In the genomic region with DNA sequence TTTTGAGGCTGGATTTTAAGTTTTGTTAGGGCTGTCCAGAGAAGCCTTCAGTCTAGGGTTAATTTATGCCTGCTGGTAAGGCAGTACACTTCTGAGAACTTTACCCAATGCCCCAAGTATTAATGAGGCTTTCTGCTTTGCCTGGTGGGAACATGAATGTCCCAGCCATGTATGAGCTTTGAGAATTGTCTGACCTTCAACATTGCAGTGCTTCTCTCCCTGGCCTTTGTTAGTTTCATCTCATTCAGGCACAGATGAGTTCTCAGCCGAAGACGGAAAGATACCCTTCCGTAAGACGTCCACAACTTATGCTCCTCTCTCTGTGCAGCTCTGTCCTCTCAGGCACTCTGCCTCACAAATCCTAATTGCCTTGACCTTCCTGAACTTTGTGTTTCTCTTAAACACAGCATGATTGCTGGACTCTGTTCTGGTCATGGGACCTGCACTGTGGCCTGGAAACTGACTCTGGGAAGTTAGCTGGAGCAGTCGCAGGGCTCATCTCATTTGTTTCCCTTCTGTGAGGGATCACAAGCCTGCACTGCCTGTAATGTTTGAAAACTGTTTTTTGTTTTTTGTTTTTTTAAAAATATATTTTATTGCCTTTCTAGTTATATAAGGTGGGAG, we compare ENCODE assay signal across 1 cellular context.
TF ChIP-seq lines count a peak whose summit lies in the region.

No MANE protein-coding gene starts in this region.

TF ChIP-seq in HepG2, 621 proteins besides CTCF, POLR2A, EP300 and RAD21 (continued from another document and continues in another):
- TF ChIP-seq, protein P1, sequence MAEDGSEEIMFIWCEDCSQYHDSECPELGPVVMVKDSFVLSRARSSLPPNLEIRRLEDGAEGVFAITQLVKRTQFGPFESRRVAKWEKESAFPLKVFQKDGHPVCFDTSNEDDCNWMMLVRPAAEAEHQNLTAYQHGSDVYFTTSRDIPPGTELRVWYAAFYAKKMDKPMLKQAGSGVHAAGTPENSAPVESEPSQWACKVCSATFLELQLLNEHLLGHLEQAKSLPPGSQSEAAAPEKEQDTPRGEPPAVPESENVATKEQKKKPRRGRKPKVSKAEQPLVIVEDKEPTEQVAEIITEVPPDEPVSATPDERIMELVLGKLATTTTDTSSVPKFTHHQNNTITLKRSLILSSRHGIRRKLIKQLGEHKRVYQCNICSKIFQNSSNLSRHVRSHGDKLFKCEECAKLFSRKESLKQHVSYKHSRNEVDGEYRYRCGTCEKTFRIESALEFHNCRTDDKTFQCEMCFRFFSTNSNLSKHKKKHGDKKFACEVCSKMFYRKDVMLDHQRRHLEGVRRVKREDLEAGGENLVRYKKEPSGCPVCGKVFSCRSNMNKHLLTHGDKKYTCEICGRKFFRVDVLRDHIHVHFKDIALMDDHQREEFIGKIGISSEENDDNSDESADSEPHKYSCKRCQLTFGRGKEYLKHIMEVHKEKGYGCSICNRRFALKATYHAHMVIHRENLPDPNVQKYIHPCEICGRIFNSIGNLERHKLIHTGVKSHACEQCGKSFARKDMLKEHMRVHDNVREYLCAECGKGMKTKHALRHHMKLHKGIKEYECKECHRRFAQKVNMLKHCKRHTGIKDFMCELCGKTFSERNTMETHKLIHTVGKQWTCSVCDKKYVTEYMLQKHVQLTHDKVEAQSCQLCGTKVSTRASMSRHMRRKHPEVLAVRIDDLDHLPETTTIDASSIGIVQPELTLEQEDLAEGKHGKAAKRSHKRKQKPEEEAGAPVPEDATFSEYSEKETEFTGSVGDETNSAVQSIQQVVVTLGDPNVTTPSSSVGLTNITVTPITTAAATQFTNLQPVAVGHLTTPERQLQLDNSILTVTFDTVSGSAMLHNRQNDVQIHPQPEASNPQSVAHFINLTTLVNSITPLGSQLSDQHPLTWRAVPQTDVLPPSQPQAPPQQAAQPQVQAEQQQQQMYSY (CRISPR knock-in tag; IDR thresholded peaks at IDR 0.05): no peak
- TF ChIP-seq, protein P2, sequence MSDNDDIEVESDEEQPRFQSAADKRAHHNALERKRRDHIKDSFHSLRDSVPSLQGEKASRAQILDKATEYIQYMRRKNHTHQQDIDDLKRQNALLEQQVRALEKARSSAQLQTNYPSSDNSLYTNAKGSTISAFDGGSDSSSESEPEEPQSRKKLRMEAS (IDR thresholded peaks at IDR 0.05): peak; percentile 42; the same call in 1 of the 2 replicates
- TF ChIP-seq CHD4 (IDR thresholded peaks at IDR 0.05; ENCODE audit: borderline replicate concordance, low read length) (no peak), ZFP91 (CRISPR knock-in tag; IDR thresholded peaks at IDR 0.05; ENCODE audit: borderline replicate concordance) (peak; percentile 34; the same call in 1 of the 2 replicates), ZNF468 (CRISPR knock-in tag; IDR thresholded peaks at IDR 0.05) (no peak), DMTF1 (CRISPR knock-in tag; IDR thresholded peaks at IDR 0.05) (no peak), ZNF605 (CRISPR knock-in tag; IDR thresholded peaks at IDR 0.05) (no peak), MTF1 (CRISPR knock-in tag; IDR thresholded peaks at IDR 0.05) (no peak), ARHGAP35 (CRISPR knock-in tag; IDR thresholded peaks at IDR 0.05; ENCODE audit: borderline replicate concordance) (no peak), ZMYM2 (CRISPR knock-in tag; IDR thresholded peaks at IDR 0.05) (no peak), U2AF2 (IDR thresholded peaks at IDR 0.05; ENCODE audit: low read depth, low read length) (no peak), JUN (CRISPR knock-in tag; IDR thresholded peaks at IDR 0.05) (no peak), ZNF383 (CRISPR knock-in tag; IDR thresholded peaks at IDR 0.05; ENCODE audit: borderline replicate concordance) (no peak), ZNF530 (CRISPR knock-in tag; IDR thresholded peaks at IDR 0.05; ENCODE audit: low read depth) (no peak), GFI1 (CRISPR knock-in tag; IDR thresholded peaks at IDR 0.05; ENCODE audit: borderline replicate concordance) (peak; percentile 84), PHF20 (CRISPR knock-in tag; IDR thresholded peaks at IDR 0.05) (no peak), ZNF747 (CRISPR knock-in tag; IDR thresholded peaks at IDR 0.05; ENCODE audit: borderline replicate concordance) (no peak), GPN1 (CRISPR knock-in tag; IDR thresholded peaks at IDR 0.05; ENCODE audit: borderline replicate concordance) (no peak), HOXA9 (CRISPR knock-in tag; IDR thresholded peaks at IDR 0.05; ENCODE audit: borderline replicate concordance) (no peak), ZNF562 (CRISPR knock-in tag; IDR thresholded peaks at IDR 0.05; ENCODE audit: borderline replicate concordance) (no peak), SMYD3 (CRISPR knock-in tag; IDR thresholded peaks at IDR 0.05) (no peak), ZNF496 (CRISPR knock-in tag; IDR thresholded peaks at IDR 0.05; ENCODE audit: insufficient replicate concordance) (no peak), ZNF292 (CRISPR knock-in tag; IDR thresholded peaks at IDR 0.05; ENCODE audit: borderline replicate concordance, low read depth) (peak; percentile 88; the same call in 1 of the 2 replicates), XBP1 (CRISPR knock-in tag; IDR thresholded peaks at IDR 0.05) (no peak), GTF3A (CRISPR knock-in tag; conservative IDR thresholded peaks at IDR 0.05) (no peak), DBP (CRISPR knock-in tag; IDR thresholded peaks at IDR 0.05; ENCODE audit: not compliant biosample characterization) (no peak), NFIC (IDR thresholded peaks at IDR 0.05; ENCODE audit: low read length) (0 out of 2 replicates have a peak, but pooled peaks have one; percentile 29), ZUFSP (CRISPR knock-in tag; IDR thresholded peaks at IDR 0.05; ENCODE audit: borderline replicate concordance) (no peak), HNF1A (IDR thresholded peaks at IDR 0.05; ENCODE audit: low read depth) (no peak), HNF1A (CRISPR knock-in tag; IDR thresholded peaks at IDR 0.05; ENCODE audit: borderline replicate concordance) (no peak), SUZ12 (IDR thresholded peaks at IDR 0.05; ENCODE audit: low read depth, low read length) (no peak), ZNF776 (CRISPR knock-in tag; IDR thresholded peaks at IDR 0.05) (no peak), RARG (CRISPR knock-in tag; IDR thresholded peaks at IDR 0.05; ENCODE audit: low read depth) (no peak), KAT8 (CRISPR knock-in tag; IDR thresholded peaks at IDR 0.05) (no peak), ATM (IDR thresholded peaks at IDR 0.05; ENCODE audit: borderline replicate concordance) (no peak)
- TF ChIP-seq, protein P3, sequence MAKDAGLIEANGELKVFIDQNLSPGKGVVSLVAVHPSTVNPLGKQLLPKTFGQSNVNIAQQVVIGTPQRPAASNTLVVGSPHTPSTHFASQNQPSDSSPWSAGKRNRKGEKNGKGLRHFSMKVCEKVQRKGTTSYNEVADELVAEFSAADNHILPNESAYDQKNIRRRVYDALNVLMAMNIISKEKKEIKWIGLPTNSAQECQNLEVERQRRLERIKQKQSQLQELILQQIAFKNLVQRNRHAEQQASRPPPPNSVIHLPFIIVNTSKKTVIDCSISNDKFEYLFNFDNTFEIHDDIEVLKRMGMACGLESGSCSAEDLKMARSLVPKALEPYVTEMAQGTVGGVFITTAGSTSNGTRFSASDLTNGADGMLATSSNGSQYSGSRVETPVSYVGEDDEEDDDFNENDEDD (CRISPR knock-in tag; IDR thresholded peaks at IDR 0.05; ENCODE audit: borderline replicate concordance): peak; percentile 16; the same call in 1 of the 2 replicates
- TF ChIP-seq, protein P4, sequence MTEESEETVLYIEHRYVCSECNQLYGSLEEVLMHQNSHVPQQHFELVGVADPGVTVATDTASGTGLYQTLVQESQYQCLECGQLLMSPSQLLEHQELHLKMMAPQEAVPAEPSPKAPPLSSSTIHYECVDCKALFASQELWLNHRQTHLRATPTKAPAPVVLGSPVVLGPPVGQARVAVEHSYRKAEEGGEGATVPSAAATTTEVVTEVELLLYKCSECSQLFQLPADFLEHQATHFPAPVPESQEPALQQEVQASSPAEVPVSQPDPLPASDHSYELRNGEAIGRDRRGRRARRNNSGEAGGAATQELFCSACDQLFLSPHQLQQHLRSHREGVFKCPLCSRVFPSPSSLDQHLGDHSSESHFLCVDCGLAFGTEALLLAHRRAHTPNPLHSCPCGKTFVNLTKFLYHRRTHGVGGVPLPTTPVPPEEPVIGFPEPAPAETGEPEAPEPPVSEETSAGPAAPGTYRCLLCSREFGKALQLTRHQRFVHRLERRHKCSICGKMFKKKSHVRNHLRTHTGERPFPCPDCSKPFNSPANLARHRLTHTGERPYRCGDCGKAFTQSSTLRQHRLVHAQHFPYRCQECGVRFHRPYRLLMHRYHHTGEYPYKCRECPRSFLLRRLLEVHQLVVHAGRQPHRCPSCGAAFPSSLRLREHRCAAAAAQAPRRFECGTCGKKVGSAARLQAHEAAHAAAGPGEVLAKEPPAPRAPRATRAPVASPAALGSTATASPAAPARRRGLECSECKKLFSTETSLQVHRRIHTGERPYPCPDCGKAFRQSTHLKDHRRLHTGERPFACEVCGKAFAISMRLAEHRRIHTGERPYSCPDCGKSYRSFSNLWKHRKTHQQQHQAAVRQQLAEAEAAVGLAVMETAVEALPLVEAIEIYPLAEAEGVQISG (CRISPR knock-in tag; IDR thresholded peaks at IDR 0.05): peak; percentile 70
- TF ChIP-seq, protein P5, sequence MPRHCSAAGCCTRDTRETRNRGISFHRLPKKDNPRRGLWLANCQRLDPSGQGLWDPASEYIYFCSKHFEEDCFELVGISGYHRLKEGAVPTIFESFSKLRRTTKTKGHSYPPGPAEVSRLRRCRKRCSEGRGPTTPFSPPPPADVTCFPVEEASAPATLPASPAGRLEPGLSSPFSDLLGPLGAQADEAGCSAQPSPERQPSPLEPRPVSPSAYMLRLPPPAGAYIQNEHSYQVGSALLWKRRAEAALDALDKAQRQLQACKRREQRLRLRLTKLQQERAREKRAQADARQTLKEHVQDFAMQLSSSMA (CRISPR knock-in tag; IDR thresholded peaks at IDR 0.05): no peak
